16 cellular contexts compared by ENCODE assay signal in the genomic region with DNA sequence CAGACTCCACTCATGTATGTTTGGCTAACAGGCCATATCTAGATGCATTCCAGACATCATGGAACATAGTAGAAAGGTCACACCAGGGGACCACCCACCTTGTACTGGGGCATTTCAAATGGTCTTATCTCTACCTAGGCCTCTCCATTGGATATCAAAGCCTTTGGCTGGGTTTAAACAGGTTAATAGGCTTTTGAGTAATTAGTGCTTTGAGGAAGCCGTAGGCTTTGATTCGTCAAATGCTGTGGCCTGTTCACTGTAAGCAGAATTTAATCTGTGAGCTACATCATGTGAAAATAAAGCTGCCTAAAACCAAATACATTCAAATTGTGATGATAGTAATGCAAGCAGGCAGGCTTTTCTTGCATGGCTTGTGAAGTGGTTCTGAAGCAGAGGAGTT.
A peak's percentile ranks its signal among the peaks of the same experiment; 100 is the strongest.
DNase-seq lines count a peak whose midpoint lies in the region; FAIRE-seq and TF ChIP-seq lines count a peak whose summit lies in the region.
"Had no signal": no experiment of that assay in that cellular context is flagged by ENCODE, and none has a peak within 500 bp of the region (broad histone marks: within the 10 kb centered on the region; RNA-seq: fewer than 3 reads in every experiment).

No MANE protein-coding gene starts in this region.

- H3K27ac ChIP-seq in mesendoderm (ENCODE audit: low read depth, low read length) (no peak overlapping the region), small intestine (ENCODE audit: low read depth in 1 of 2, low read length in 1 of 2) (no peak overlapping the region), brain microvascular endothelial cell (no peak overlapping the region)
- H3K27ac ChIP-seq: A549 had no signal

- peak overlapping the region in 3 of 5 experiments; percentile 34 to 63 (median 47) for H3K27ac Mint-ChIP-seq in brain
- H3K27ac Mint-ChIP-seq: CD14-positive monocyte; CD8-positive, alpha-beta T cell had no signal

- H3K23ac ChIP-seq in mesendoderm (ENCODE audit: low read length): no peak overlapping the region

- no peak for TF ChIP-seq CTCF in brain (conservative IDR thresholded peaks at IDR 0.05)
- TF ChIP-seq CTCF in brain microvascular endothelial cell (IDR thresholded peaks at IDR 0.05; ENCODE audit: low read depth, low read length, missing control alignments): no peak

- no peak overlapping the region for H3K18ac ChIP-seq in mesendoderm (ENCODE audit: low read length)

- H3K36me3 Mint-ChIP-seq in brain: no peaks in the 10 kb centered on the region
- H3K36me3 Mint-ChIP-seq: CD14-positive monocyte; CD8-positive, alpha-beta T cell had no signal

- H4K8ac ChIP-seq in mesendoderm (ENCODE audit: low read depth, low read length): no peak overlapping the region

- H3K56ac ChIP-seq in mesendoderm (ENCODE audit: low read length): no peak overlapping the region

- no peak overlapping the region for H2BK5ac ChIP-seq in mesendoderm (ENCODE audit: low read length)

- H3K79me2 ChIP-seq in mesendoderm (ENCODE audit: control insufficient read depth, insufficient read depth, low read length): no peaks in the 10 kb centered on the region

- no peaks in the 10 kb centered on the region for H3K9me3 ChIP-seq in small intestine (ENCODE audit: control insufficient read depth, low read depth)
- H3K9me3 ChIP-seq: A549, BE2C had no signal

- peaks cover 0 to 11% (median 7%) of the 10 kb centered on the region in 5 experiments for H3K9me3 Mint-ChIP-seq in brain
- H3K9me3 Mint-ChIP-seq: CD8-positive, alpha-beta T cell had no signal

- no peaks in the 10 kb centered on the region for H3K27me3 ChIP-seq in mesendoderm (ENCODE audit: insufficient read depth, low read length, poor library complexity)
- H3K27me3 ChIP-seq in small intestine (ENCODE audit: control insufficient read depth in 2 of 2, insufficient read depth in 2 of 2, low read length in 2 of 2): no peaks in the 10 kb centered on the region
- no peaks in the 10 kb centered on the region for H3K27me3 ChIP-seq in brain microvascular endothelial cell (replicated peaks)
- H3K27me3 ChIP-seq: BE2C had no signal

- no peak overlapping the region for H3K4me3 ChIP-seq in mesendoderm (ENCODE audit: low read length)
- H3K4me3 ChIP-seq in small intestine (ENCODE audit: low read depth in 1 of 2, low read length in 2 of 2): no peak overlapping the region
- H3K4me3 ChIP-seq in brain microvascular endothelial cell (ENCODE audit: low read depth, low read length): no peak overlapping the region
- H3K4me3 ChIP-seq: A549, GM12878 had no signal

- in situ Hi-C loops in brain microvascular endothelial cell (cut with HindIII; ENCODE audit: low pct_ligation_motif_present, low sequenced_read_pairs): no loop called here

- WGBS in mesendoderm (ENCODE audit: extremely low coverage, insufficient coverage, low lambda C conversion rate): no CpG with 5 or more reads among the region's 2 CpGs
- WGBS in small intestine, 3 donors: 89 to 95% (median 89%) methylated on average over 2 of the region's 2 CpGs

- no peaks in the 10 kb centered on the region for H3K36me3 ChIP-seq in mesendoderm (ENCODE audit: control insufficient read depth, insufficient read depth, low read length)
- no peaks in the 10 kb centered on the region for H3K36me3 ChIP-seq in small intestine (ENCODE audit: control insufficient read depth in 2 of 2, insufficient read depth in 2 of 2, low read length in 2 of 2)
- H3K36me3 ChIP-seq in brain microvascular endothelial cell (replicated peaks): no peaks in the 10 kb centered on the region
- H3K36me3 ChIP-seq: BE2C had no signal

- H3K9ac ChIP-seq in mesendoderm (ENCODE audit: low read length): no peak overlapping the region

- no peaks in the 10 kb centered on the region for H3K79me1 ChIP-seq in mesendoderm (ENCODE audit: low read length)

- no peak for FAIRE-seq in small intestine (lab: Jason Lieb, UNC)
- FAIRE-seq: GM12878, GM18507, HepG2 had no signal

- no peak overlapping the region for H3K4me3 Mint-ChIP-seq in brain
- H3K4me3 Mint-ChIP-seq: CD14-positive monocyte; CD8-positive, alpha-beta T cell had no signal

- H3K4me2 ChIP-seq in mesendoderm (ENCODE audit: low read length): no peak overlapping the region
- H3K4me2 ChIP-seq: A549 had no signal

- peak; percentile 87 for DNase-seq in NCI-H82 treated with DMSO at 0.1 percent for 48 hours (lab: John Stamatoyannopoulos, UW; ENCODE audit: unreplicated experiment)
- DNase-seq in mesendoderm: peak; percentile 68
- DNase-seq in small intestine: no peak
- no peak for DNase-seq in GOT3 (lab: John Stamatoyannopoulos, UW)
- DNase-seq in brain microvascular endothelial cell: no peak
- DNase-seq in DMS53 treated with DMSO at 0.1 percent for 48 hours (lab: John Stamatoyannopoulos, UW; ENCODE audit: unreplicated experiment): no peak
- DNase-seq: BE2C; CD8-positive, alpha-beta T cell; COR-L47; H7 had no signal

- H3K4ac ChIP-seq in mesendoderm (ENCODE audit: low read depth, low read length): no peak overlapping the region

- H3K4me1 Mint-ChIP-seq in brain: peaks cover 56% of the 10 kb centered on the region

- no peak overlapping the region for H2BK120ac ChIP-seq in mesendoderm (ENCODE audit: low read depth, low read length)

- H3K4me1 ChIP-seq in mesendoderm (ENCODE audit: control insufficient read depth, low read depth, low read length) (no peaks in the 10 kb centered on the region), small intestine (ENCODE audit: control insufficient read depth in 2 of 2, insufficient read depth in 1 of 2, low read depth in 1 of 2, low read length in 1 of 2) (no peaks in the 10 kb centered on the region)
- H3K4me1 ChIP-seq: A549 had no signal

- no peaks in the 10 kb centered on the region for H3K27me3 Mint-ChIP-seq in brain

- H4K5ac ChIP-seq in mesendoderm (ENCODE audit: low read length): no peak overlapping the region

- H2AK5ac ChIP-seq in mesendoderm (ENCODE audit: low read length): no peak overlapping the region

- no peak overlapping the region for H2BK15ac ChIP-seq in mesendoderm (replicated peaks; ENCODE audit: low read depth)

Comparison
In these comparisons a context has a peak if more than half of its experiments do, and no peak if none do; other contexts are left out.
1. DNase-seq: peak in NCI-H82 treated with DMSO at 0.1 percent for 48 hours (single experiment) and mesendoderm (single experiment); none in small intestine (single experiment), GOT3 (single experiment), brain microvascular endothelial cell (single experiment) and DMS53 treated with DMSO at 0.1 percent for 48 hours (single experiment).